Comparison of ENCODE assay signal across 27 cellular contexts in the genomic region with DNA sequence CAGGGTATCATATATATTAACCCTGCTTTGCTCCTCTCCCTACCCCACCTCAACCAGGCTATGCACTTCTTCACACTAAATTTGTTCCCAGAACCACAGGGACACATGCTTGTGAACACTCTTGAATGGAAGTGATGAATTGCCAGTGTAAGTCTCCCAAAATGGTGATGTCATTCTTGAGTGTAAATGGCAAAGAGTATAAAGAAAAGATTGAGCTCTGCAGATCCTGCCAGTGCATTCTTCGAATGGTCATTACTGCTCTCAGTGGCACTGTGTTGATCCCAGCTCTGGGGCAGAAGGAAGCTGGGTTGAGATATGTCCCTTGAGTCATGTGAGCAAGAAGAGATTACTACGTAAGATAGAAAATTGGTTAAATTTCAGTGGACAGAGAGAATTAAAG.
"Had no signal": no experiment of that assay in that cellular context is flagged by ENCODE, and none has a peak within 500 bp of the region (broad histone marks: within the 10 kb centered on the region; RNA-seq: fewer than 3 reads in every experiment).

No MANE protein-coding gene starts in this region.

- H3K4me1 ChIP-seq: right atrium auricular region, suprapubic skin, upper lobe of right lung had no signal

- H3K36me3 ChIP-seq: left ventricle myocardium inferior, neutrophil, ovary, right atrium auricular region, suprapubic skin, thoracic aorta, tibial artery, upper lobe of right lung had no signal

- FAIRE-seq: urothelium cell line had no signal

- DNase-seq: head of caudate nucleus; hypothalamus; immature natural killer cell; left ventricle myocardium inferior; midbrain; mucosa of descending colon; naive thymus-derived CD4-positive, alpha-beta T cell; occipital lobe; ovary; stimulated activated CD4-positive, alpha-beta T cell treated with anti-CD3 and anti-CD28 coated beads, Interleukin-12 subunit alpha, Interleukin-12 subunit beta, amount 100 ng/mL, for 4 hours; stimulated activated CD4-positive, alpha-beta T cell treated with anti-CD3 and anti-CD28 coated beads, Interleukin-15, amount 100 ng/mL, for 24 hours; stimulated activated CD4-positive, alpha-beta T cell treated with anti-CD3 and anti-CD28 coated beads, Interleukin-2, amount 100 ng/mL, for 24 hours; stimulated activated CD4-positive, alpha-beta T cell treated with anti-CD3 and anti-CD28 coated beads, Interleukin-4, amount 100 ng/mL, for 24 hours; stimulated activated naive CD4-positive, alpha-beta T cell; tibial artery; trophoblast cell; upper lobe of right lung had no signal

- H3K27me3 ChIP-seq: neutrophil, ovary, right atrium auricular region, suprapubic skin, tibial artery, upper lobe of right lung had no signal

- ATAC-seq: mucosa of descending colon; naive thymus-derived CD4-positive, alpha-beta T cell; natural killer cell treated with Interleukin-12 subunit alpha and Interleukin-12 subunit beta and Interleukin-15 and Interleukin-18, amount 100 ng/mL, for 72 hours; sciatic nerve; stimulated activated effector memory CD8-positive, alpha-beta T cell treated with anti-CD3 and anti-CD28 coated beads, Interleukin-12 subunit alpha, Interleukin-12 subunit beta, amount 100 ng/mL, for 72 hours; upper lobe of right lung had no signal

- H3K4me3 ChIP-seq: left ventricle myocardium inferior, lung, mucosa of descending colon, ovary, right atrium auricular region, skin epidermis, suprapubic skin, thoracic aorta, tibial artery, upper lobe of right lung had no signal

- H3K27ac ChIP-seq: left ventricle myocardium inferior, neutrophil, ovary, right atrium auricular region, skin epidermis, suprapubic skin, thoracic aorta, tibial artery, upper lobe of right lung had no signal

- H3K9me3 ChIP-seq: left ventricle myocardium inferior, mucosa of descending colon, neutrophil, ovary, right atrium auricular region, suprapubic skin, thoracic aorta, tibial artery, upper lobe of right lung had no signal
